ENCODE assay signal across 8 cellular contexts in genomic region chr15:35673093-35673573, GRCh38.
DNase-seq lines count a peak whose midpoint lies in the region; TF ChIP-seq lines count a peak whose summit lies in the region.

No MANE protein-coding gene starts in this region.

- H3K27me3 Mint-ChIP-seq in activated naive CD4-positive, alpha-beta T cell treated with anti-CD3 and anti-CD28 coated beads, Interleukin-2, amount 10 ng/mL, durations not matched to agents 7 days and 5 days, result peaks cover 4% of the 10 kb centered on the region

- H3K4me1 ChIP-seq in Karpas-422 (ENCODE audit: low read length), result 0 out of 2 replicates have a peak, but pooled peaks cover 2% of the 10 kb centered on the region
- H3K4me1 ChIP-seq in cardiac muscle cell (ENCODE audit: low read depth), result peaks cover 52% of the 10 kb centered on the region
- H3K4me1 ChIP-seq in subcutaneous abdominal adipose tissue (ENCODE audit: control insufficient read depth in 5 of 5, insufficient read depth in 5 of 5, low read length in 5 of 5), result peaks cover 4 to 29% (median 17%) of the 10 kb centered on the region in 5 donors
- H3K4me1 ChIP-seq in transverse colon, result peaks cover 0 to 28% (median 5%) of the 10 kb centered on the region in 4 donors

- peak overlapping the region; percentile 34; the same call in 1 of the 2 replicates for H2AFZ ChIP-seq in Karpas-422 (ENCODE audit: low read length)

- H3K27me3 ChIP-seq in Karpas-422 (ENCODE audit: low read length), result no peaks in the 10 kb centered on the region
- no peaks in the 10 kb centered on the region for H3K27me3 ChIP-seq in cardiac muscle cell
- H3K27me3 ChIP-seq in subcutaneous abdominal adipose tissue (ENCODE audit: control insufficient read depth in 5 of 5, insufficient read depth in 4 of 5, low read length in 5 of 5), result no peaks in the 10 kb centered on the region
- no peaks in the 10 kb centered on the region for H3K27me3 ChIP-seq in transverse colon

- peak overlapping the region; percentile 27; the same call in 1 of the 2 replicates for H3K4me3 ChIP-seq in Karpas-422 (ENCODE audit: low read length)
- no peak overlapping the region for H3K4me3 ChIP-seq in cardiac muscle cell
- H3K4me3 ChIP-seq in subcutaneous abdominal adipose tissue (ENCODE audit: low read depth in 1 of 5, low read length in 5 of 5), result peak overlapping the region in 4 of 5 donors; percentile 10 to 43 (median 22)
- peak overlapping the region in 1 of 4 donors; percentile 37 for H3K4me3 ChIP-seq in transverse colon

- H3K79me2 ChIP-seq in Karpas-422 (ENCODE audit: low read length), result no peaks in the 10 kb centered on the region

- CTCF ChIA-PET in activated naive CD4-positive, alpha-beta T cell treated with anti-CD3 and anti-CD28 coated beads, Interleukin-2, amount 10 ng/mL, durations not matched to agents 7 days and 5 days (lab: Charles Lee), result no interaction called here

- H3K36me3 Mint-ChIP-seq in activated naive CD4-positive, alpha-beta T cell treated with anti-CD3 and anti-CD28 coated beads, Interleukin-2, amount 10 ng/mL, durations not matched to agents 7 days and 5 days, result no peaks in the 10 kb centered on the region

- no peaks in the 10 kb centered on the region for H4K20me1 ChIP-seq in Karpas-422 (ENCODE audit: insufficient read depth, low read depth, low read length)

- peak overlapping the region; percentile 51 for H3K4me2 ChIP-seq in Karpas-422 (ENCODE audit: low read depth, low read length, poor library complexity, severe bottlenecking)

- TF ChIP-seq CTCF in cardiac muscle cell (IDR thresholded peaks at IDR 0.05; ENCODE audit: low read depth, low read length) (no peak), transverse colon (IDR thresholded peaks at IDR 0.05) (no peak)

- H3K36me3 ChIP-seq in Karpas-422 (ENCODE audit: insufficient read depth, low read length), result no peaks in the 10 kb centered on the region
- H3K36me3 ChIP-seq in cardiac muscle cell, result no peaks in the 10 kb centered on the region
- H3K36me3 ChIP-seq in subcutaneous abdominal adipose tissue (ENCODE audit: control insufficient read depth in 5 of 5, insufficient read depth in 5 of 5, low read length in 5 of 5), result no peaks in the 10 kb centered on the region
- H3K36me3 ChIP-seq in transverse colon, result no peaks in the 10 kb centered on the region

- H3K9ac ChIP-seq in Karpas-422 (ENCODE audit: low read length), result no peak overlapping the region
- no peak overlapping the region for H3K9ac ChIP-seq in subcutaneous abdominal adipose tissue (ENCODE audit: low read length in 5 of 5)

- H3K27ac Mint-ChIP-seq in activated naive CD4-positive, alpha-beta T cell treated with anti-CD3 and anti-CD28 coated beads, Interleukin-2, amount 10 ng/mL, durations not matched to agents 7 days and 5 days, result peak overlapping the region; percentile 34

- in situ Hi-C loops in transverse colon (cut with MboI; ENCODE audit: low pct_ligation_motif_present in 1 of 4, low pct_unique_long_range_greater_than_20kb in 1 of 4, low sequenced_read_pairs in 3 of 4), result no loop called here

- no peak for TF ChIP-seq POLR2A in transverse colon (IDR thresholded peaks at IDR 0.05)

- no peak for DNase-seq in activated naive CD4-positive, alpha-beta T cell treated with anti-CD3 and anti-CD28 coated beads, Interleukin-2, amount 10 ng/mL, durations not matched to agents 7 days and 5 days
- DNase-seq in activated naive CD4-positive, alpha-beta T cell (lab: John Stamatoyannopoulos, UW), result no peak
- DNase-seq in Karpas-422 (no peak), cardiac muscle cell (ENCODE audit: low read depth in 1 of 2, low spot score in 1 of 2) (peak in 1 of 2 donors; percentile 4), EL (no peak), transverse colon (no peak), dedifferentiated amniotic fluid mesenchymal stem cell (ENCODE audit: extremely low spot score) (no peak)

- H3K27ac ChIP-seq in Karpas-422 (ENCODE audit: low read length) (no peak overlapping the region), cardiac muscle cell (peak overlapping the region; percentile 94), subcutaneous abdominal adipose tissue (ENCODE audit: low read depth, low read length) (no peak overlapping the region), transverse colon (peak overlapping the region in 2 of 4 donors; percentile 20 to 34)

- peaks cover 13% of the 10 kb centered on the region for H3K4me1 Mint-ChIP-seq in activated naive CD4-positive, alpha-beta T cell treated with anti-CD3 and anti-CD28 coated beads, Interleukin-2, amount 10 ng/mL, durations not matched to agents 7 days and 5 days

- intact Hi-C loops in transverse colon (cut with DNase I; ENCODE audit: low total_unique reads), result no loop called here

- 27 to 31% methylated on average over 8 of the region's 8 CpGs for WGBS in transverse colon (ENCODE audit: low coverage in 1 of 2), 2 donors

- peak overlapping the region; percentile 25 for H3K4me3 Mint-ChIP-seq in activated naive CD4-positive, alpha-beta T cell treated with anti-CD3 and anti-CD28 coated beads, Interleukin-2, amount 10 ng/mL, durations not matched to agents 7 days and 5 days

- no peaks in the 10 kb centered on the region for H3K9me2 ChIP-seq in Karpas-422 (replicated peaks; ENCODE audit: insufficient read depth, low read length)

- H3K9me3 ChIP-seq in Karpas-422 (ENCODE audit: low read length) (no peaks in the 10 kb centered on the region), cardiac muscle cell (ENCODE audit: low read depth) (no peaks in the 10 kb centered on the region), subcutaneous abdominal adipose tissue (ENCODE audit: control insufficient read depth in 5 of 5, low read length in 5 of 5) (no peaks in the 10 kb centered on the region), transverse colon (no peaks in the 10 kb centered on the region)

- no peak for TF ChIP-seq EP300 in transverse colon (IDR thresholded peaks at IDR 0.05; ENCODE audit: low read depth)

- H3K9me3 Mint-ChIP-seq in activated naive CD4-positive, alpha-beta T cell treated with anti-CD3 and anti-CD28 coated beads, Interleukin-2, amount 10 ng/mL, durations not matched to agents 7 days and 5 days, result no peaks in the 10 kb centered on the region
